9 cellular contexts compared by ENCODE assay signal in the genomic region with DNA sequence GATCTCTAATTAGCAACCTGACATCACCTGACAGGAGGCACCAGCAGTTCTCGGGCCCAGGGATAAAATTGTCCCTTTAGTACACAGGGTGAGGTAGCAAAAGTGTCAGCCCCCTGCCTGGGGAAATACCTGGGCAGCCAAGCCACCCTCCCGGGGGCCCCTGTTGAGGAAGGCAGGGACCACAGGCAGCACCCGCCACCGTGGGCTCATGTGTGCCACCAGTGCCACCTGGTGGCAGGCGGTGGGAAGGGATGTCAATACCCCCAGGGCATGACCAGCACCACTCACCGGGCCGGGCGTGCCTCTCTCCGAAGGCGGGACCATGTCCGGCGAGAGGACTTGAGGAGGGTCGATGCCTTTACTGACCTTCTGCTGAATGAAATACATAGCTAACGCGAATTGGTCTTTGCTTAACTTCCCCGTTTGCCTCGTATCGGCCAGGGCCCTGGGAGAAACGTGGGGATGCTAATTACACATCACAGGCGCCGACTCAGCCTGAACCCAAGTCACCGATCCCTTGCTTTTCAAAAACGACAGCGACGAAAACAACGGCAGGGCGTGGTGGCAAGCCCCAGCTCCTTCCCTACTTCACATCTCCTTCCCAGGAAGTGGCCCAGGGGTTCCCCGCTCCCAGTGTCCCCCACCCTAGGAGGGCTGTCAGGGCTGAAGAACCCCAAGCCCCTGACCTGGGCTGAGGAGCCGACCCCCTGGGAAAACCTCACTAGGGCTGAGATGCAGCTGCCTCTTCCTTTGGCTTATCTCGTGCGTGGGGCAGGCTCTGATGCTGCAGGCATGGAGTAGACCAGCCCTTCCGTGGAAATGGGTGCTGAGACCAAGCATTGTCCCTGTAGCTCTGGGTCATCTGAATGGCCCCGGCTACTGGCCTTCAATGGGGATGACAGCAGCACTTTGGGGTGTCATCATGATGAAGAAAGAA. TPM values are rescaled to one million over a fixed set of nuclear protein-coding genes. Genes with fewer than 3 reads are reported as not detected.
DNase-seq lines count a peak whose midpoint lies in the region; ATAC-seq and TF ChIP-seq lines count a peak whose summit lies in the region.
"Had no signal": no experiment of that assay in that cellular context is flagged by ENCODE, and none has a peak within 500 bp of the region (broad histone marks: within the 10 kb centered on the region; RNA-seq: fewer than 3 reads in every experiment).

No MANE protein-coding gene starts in this region.

- H3K27me3 Mint-ChIP-seq in T-cell: no peaks in the 10 kb centered on the region
- no peaks in the 10 kb centered on the region for H3K27me3 Mint-ChIP-seq in activated naive CD8-positive, alpha-beta T cell treated with anti-CD3 and anti-CD28 coated beads, Interleukin-2, amount 10 ng/mL, durations not matched to agents 7 days and 5 days
- H3K27me3 Mint-ChIP-seq: activated naive CD8-positive, alpha-beta T cell had no signal

- intact Hi-C loops in left ventricle myocardium inferior (cut with micrococcal nuclease): no loop called here
- intact Hi-C loops in sigmoid colon (cut with DNase I): no loop called here

- H3K4me3 ChIP-seq in left ventricle myocardium inferior (no peak overlapping the region), sigmoid colon (no peak overlapping the region)

- peak overlapping the region in 1 of 2 donors; percentile 6 for H3K27ac Mint-ChIP-seq in T-cell
- H3K27ac Mint-ChIP-seq in activated naive CD8-positive, alpha-beta T cell treated with anti-CD3 and anti-CD28 coated beads, Interleukin-2, amount 10 ng/mL, durations not matched to agents 7 days and 5 days: no peak overlapping the region
- H3K27ac Mint-ChIP-seq: activated naive CD8-positive, alpha-beta T cell had no signal

- H3K36me3 ChIP-seq in left ventricle myocardium inferior (peaks cover 81% of the 10 kb centered on the region), sigmoid colon (peaks cover 5 to 66% (median 36%) of the 10 kb centered on the region in 4 donors)

- CTCF ChIA-PET in T-cell (lab: Charles Lee): interaction anchor here (0.6 to 0.8 kb wide), 3 partner anchors 111 to 355 kb away, joined by 3 to 5 read pairs (median 4); no protein-coding TSS in a partner anchor

- H3K9me3 Mint-ChIP-seq in T-cell: no peaks in the 10 kb centered on the region
- H3K9me3 Mint-ChIP-seq in activated naive CD8-positive, alpha-beta T cell treated with anti-CD3 and anti-CD28 coated beads, Interleukin-2, amount 10 ng/mL, durations not matched to agents 7 days and 5 days: no peaks in the 10 kb centered on the region

- H3K9me3 ChIP-seq in left ventricle myocardium inferior (replicated peaks): no peaks in the 10 kb centered on the region
- H3K9me3 ChIP-seq in sigmoid colon: no peaks in the 10 kb centered on the region

- 60 to 79% methylated on average over 33 of the region's 33 CpGs for WGBS in sigmoid colon, 2 donors

- peak; percentile 91 for TF ChIP-seq CTCF in left ventricle myocardium inferior (IDR thresholded peaks at IDR 0.05; ENCODE audit: borderline replicate concordance)
- peak; percentile 44 to 84 (median 70) for TF ChIP-seq CTCF in sigmoid colon (IDR thresholded peaks at IDR 0.05)

- ATAC-seq in HG02798 (IDR thresholded peaks at IDR 0.05; ENCODE audit: poor library complexity, unreplicated experiment) (peak; percentile 59), T-cell (replicated peaks in 1 of 4) (peak; percentile 89 to 99 (median 94))
- ATAC-seq in activated naive CD8-positive, alpha-beta T cell treated with anti-CD3 and anti-CD28 coated beads, Interleukin-2, amount 10 ng/mL, durations not matched to agents 7 days and 5 days (ENCODE audit: low read depth): peak; percentile 85

- no peak overlapping the region for H3K4me3 Mint-ChIP-seq in T-cell
- no peak overlapping the region for H3K4me3 Mint-ChIP-seq in activated naive CD8-positive, alpha-beta T cell treated with anti-CD3 and anti-CD28 coated beads, Interleukin-2, amount 10 ng/mL, durations not matched to agents 7 days and 5 days
- H3K4me3 Mint-ChIP-seq: activated naive CD8-positive, alpha-beta T cell had no signal

- peaks cover 4 to 13% (median 8%) of the 10 kb centered on the region in 3 donors for H3K4me1 Mint-ChIP-seq in T-cell
- peaks cover 3% of the 10 kb centered on the region for H3K4me1 Mint-ChIP-seq in activated naive CD8-positive, alpha-beta T cell treated with anti-CD3 and anti-CD28 coated beads, Interleukin-2, amount 10 ng/mL, durations not matched to agents 7 days and 5 days

- POLR2A ChIA-PET in T-cell (lab: Charles Lee): no interaction called here
- POLR2A ChIA-PET in activated naive CD8-positive, alpha-beta T cell treated with anti-CD3 and anti-CD28 coated beads, Interleukin-2, amount 10 ng/mL, durations not matched to agents 7 days and 5 days (lab: Charles Lee): no interaction called here

- H3K4me1 ChIP-seq in left ventricle myocardium inferior (peaks cover 51% of the 10 kb centered on the region), sigmoid colon (peaks cover 0 to 15% (median 10%) of the 10 kb centered on the region in 4 donors)

- TF ChIP-seq POLR2A in sigmoid colon (IDR thresholded peaks at IDR 0.05): no peak

- no peak for TF ChIP-seq EP300 in sigmoid colon (IDR thresholded peaks at IDR 0.05)

- H3K27me3 ChIP-seq in left ventricle myocardium inferior (ENCODE audit: low read depth) (no peaks in the 10 kb centered on the region), sigmoid colon (no peaks in the 10 kb centered on the region)

- peaks cover 35% of the 10 kb centered on the region for H3K36me3 Mint-ChIP-seq in T-cell
- no peaks in the 10 kb centered on the region for H3K36me3 Mint-ChIP-seq in activated naive CD8-positive, alpha-beta T cell treated with anti-CD3 and anti-CD28 coated beads, Interleukin-2, amount 10 ng/mL, durations not matched to agents 7 days and 5 days
- H3K36me3 Mint-ChIP-seq: activated naive CD8-positive, alpha-beta T cell had no signal

- peak; percentile 56 for DNase-seq in Caki2 (ENCODE audit: low read depth)
- peak; percentile 45 to 74 (median 61) for DNase-seq in T-cell
- DNase-seq in activated naive CD8-positive, alpha-beta T cell treated with anti-CD3 and anti-CD28 coated beads, Interleukin-2, amount 10 ng/mL, durations not matched to agents 7 days and 5 days: peak; percentile 79
- peak; percentile 75 for DNase-seq in left ventricle myocardium inferior
- peak; percentile 81 for DNase-seq in sigmoid colon
- no peak for DNase-seq in dedifferentiated amniotic fluid mesenchymal stem cell (ENCODE audit: extremely low spot score)
- DNase-seq in OCI-M2 (lab: John Stamatoyannopoulos, UW; ENCODE audit: unreplicated experiment): no peak

- in situ Hi-C loops in Caki2 (cut with HindIII; ENCODE audit: low pct_unique_long_range_greater_than_20kb, low sequenced_read_pairs): no loop called here

- H3K27ac ChIP-seq in left ventricle myocardium inferior (replicated peaks) (peak overlapping the region; percentile 72), sigmoid colon (no peak overlapping the region)

RNA-seq across cellular contexts. Expression of gene EPS15L1, which starts 53.8 kb away (rescaled TPM):
- 31.1 and 33.9 TPM in 2 replicates for total RNA-seq in Caki2 (2014; rRNA removed; shearing (Covaris generic); ENCODE audit: low replicate concordance)
- 10 to 100 TPM; 42.0 to 60.2 (median 57.7) TPM for total RNA-seq in T-cell
- 10 to 100 TPM; 40.0 to 41.7 TPM for total RNA-seq in activated naive CD8-positive, alpha-beta T cell treated with anti-CD3 and anti-CD28 coated beads, Interleukin-2, amount 10 ng/mL, durations not matched to agents 7 days and 5 days
- total RNA-seq in left ventricle myocardium inferior: 68.1 TPM
- 10 to 100 TPM; 15.0 to 38.2 (median 17.9) TPM for total RNA-seq in sigmoid colon
- 10 to 100 TPM; 14.4 to 25.6 (median 15.7) TPM for polyA plus RNA-seq in sigmoid colon

Comparison
In these comparisons a context has a peak if more than half of its experiments do, and no peak if none do; other contexts are left out.
1. DNase-seq: peak in Caki2 (single experiment), T-cell (34 of 34), activated naive CD8-positive, alpha-beta T cell treated with anti-CD3 and anti-CD28 coated beads, Interleukin-2, amount 10 ng/mL, durations not matched to agents 7 days and 5 days (single experiment), left ventricle myocardium inferior (single experiment) and sigmoid colon (single experiment); none in dedifferentiated amniotic fluid mesenchymal stem cell (single experiment) and OCI-M2 (single experiment).
2. Peak in every context shown above with its lines, with median percentiles within 50 percentile points of each other: ATAC-seq.